21 cellular contexts compared by ENCODE assay signal in the genomic region with DNA sequence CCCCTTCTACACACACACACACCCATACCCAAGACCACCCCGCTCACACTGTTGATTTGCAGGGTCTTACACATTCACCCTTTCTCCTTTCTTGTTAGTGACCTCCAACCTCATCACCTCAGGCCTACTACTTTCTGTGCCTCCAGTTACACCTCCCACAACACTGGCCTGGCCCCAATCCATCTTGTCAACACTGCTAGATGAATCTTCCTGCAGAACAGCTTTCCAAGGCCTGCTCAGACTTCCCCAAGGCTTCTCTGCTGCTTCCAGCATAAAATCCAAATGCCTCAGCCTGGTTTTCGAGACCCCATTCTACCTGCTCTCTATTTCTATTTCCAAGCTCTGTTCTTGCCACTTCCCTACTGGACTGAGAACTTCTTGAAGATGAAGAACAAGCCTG.
DNase-seq lines count a peak whose midpoint lies in the region; ATAC-seq and TF ChIP-seq lines count a peak whose summit lies in the region.
"Had no signal": no experiment of that assay in that cellular context is flagged by ENCODE, and none has a peak within 500 bp of the region (broad histone marks: within the 10 kb centered on the region; RNA-seq: fewer than 3 reads in every experiment).

No MANE protein-coding gene starts in this region.

- H3K4me3 ChIP-seq in HEK293 (ENCODE audit: low read depth, low read length) (no peak overlapping the region), fibroblast of the aortic adventitia (ENCODE audit: low read depth, low read length) (no peak overlapping the region)

- H3K36me3 Mint-ChIP-seq in nephron progenitor cell (ENCODE audit: low read depth), result peaks cover 5% of the 10 kb centered on the region
- H3K36me3 Mint-ChIP-seq: CD4-positive, CD25-positive, alpha-beta regulatory T cell had no signal

- H3K9me3 ChIP-seq in HEK293 (ENCODE audit: control insufficient read depth, insufficient read depth, low read depth, low read length), result no peaks in the 10 kb centered on the region

- H3K4me1 Mint-ChIP-seq in nephron progenitor cell, result peaks cover 35% of the 10 kb centered on the region

- peaks cover 78% of the 10 kb centered on the region for H3K9me3 Mint-ChIP-seq in nephron progenitor cell
- H3K9me3 Mint-ChIP-seq: CD4-positive, CD25-positive, alpha-beta regulatory T cell had no signal

- no peak overlapping the region for H3K27ac ChIP-seq in HEK293 (ENCODE audit: extremely low read depth, low read depth, low read length)
- no peak overlapping the region for H3K27ac ChIP-seq in caudate nucleus (ENCODE audit: low read depth, low read length)

- H3K36me3 ChIP-seq in HEK293 (ENCODE audit: control insufficient read depth in 2 of 2, insufficient read depth in 1 of 2, low read length in 2 of 2), result no peaks in the 10 kb centered on the region

- H3K27me3 Mint-ChIP-seq in nephron progenitor cell (ENCODE audit: low read depth, poor library complexity), result peaks cover 9% of the 10 kb centered on the region

- TF ChIP-seq CTCF in HEK293 (tag by site-specific recombination; IDR thresholded peaks at IDR 0.05) (no peak), fibroblast of the aortic adventitia (IDR thresholded peaks at IDR 0.05; ENCODE audit: insufficient read depth, low read length) (no peak), nephron progenitor cell (IDR thresholded peaks at IDR 0.05) (no peak)

- no peaks in the 10 kb centered on the region; the same call in 1 of the 2 replicates for H3K4me1 ChIP-seq in HEK293 (ENCODE audit: control insufficient read depth, insufficient read depth, low read length)

- no peak overlapping the region for H3K4me3 Mint-ChIP-seq in nephron progenitor cell
- H3K4me3 Mint-ChIP-seq: B cell; CD4-positive, CD25-positive, alpha-beta regulatory T cell had no signal

- ATAC-seq in HG03045 (IDR thresholded peaks at IDR 0.05; ENCODE audit: unreplicated experiment), result no peak
- ATAC-seq in esophagus mucosa, result no peak
- ATAC-seq: HepG2, SK-N-SH treated with all-trans-retinoic acid at 6 μM for 48 hours had no signal

- POLR2A ChIA-PET in HEK293 (lab: Yijun Ruan, JAX), result no interaction called here

- DNase-seq in fibroblast of the aortic adventitia (ENCODE audit: low read depth), result peak; percentile 38
- no peak for DNase-seq in nephron progenitor cell
- no peak for DNase-seq in caudate nucleus (lab: John Stamatoyannopoulos, UW)
- DNase-seq in dermis blood vessel endothelial cell, result no peak
- DNase-seq: CD4-positive, CD25-positive, alpha-beta regulatory T cell; COR-L47; GDM1; KBM-7; NCI-H1105; NCI-H1694; NCI-H2081 treated with DMSO at 0.1 percent for 48 hours; NCI-H510A; NCI-H774; OCI-M1; SHP77 treated with DMSO at 0.1 percent for 48 hours had no signal

- peak overlapping the region; percentile 14 for H3K27ac Mint-ChIP-seq in nephron progenitor cell
- H3K27ac Mint-ChIP-seq: B cell; CD4-positive, CD25-positive, alpha-beta regulatory T cell had no signal

- CTCF ChIA-PET in HEK293 (lab: Yijun Ruan, JAX), result interaction anchor here (1.1 to 4.5 kb wide), 2 partner anchors 8 to 29 kb away, joined by 4 to 42 read pairs; no protein-coding TSS in a partner anchor

TF ChIP-seq in HEK293, 187 proteins besides CTCF, POLR2A, EP300 and RAD21:
- TF ChIP-seq EGR2 (tag by site-specific recombination; IDR thresholded peaks at IDR 0.05; ENCODE audit: low read depth), result 0 out of 2 replicates have a peak, but pooled peaks have one; percentile 18
- TF ChIP-seq TRIM28 (IDR thresholded peaks at IDR 0.05; ENCODE audit: borderline replicate concordance, low read length), result no peak
TF ChIP-seq in HEK293: peak in this region for 1.
